10 cellular contexts compared by ENCODE assay signal in genomic region chr4:6345096-6345830, GRCh38.
"Had no signal": no experiment of that assay in that cellular context is flagged by ENCODE, and none has a peak within 500 bp of the region (broad histone marks: within the 10 kb centered on the region; RNA-seq: fewer than 3 reads in every experiment).

No MANE protein-coding gene starts in this region.

- H3K27ac ChIP-seq: gastroesophageal sphincter had no signal

- H3K4me3 ChIP-seq: gastroesophageal sphincter had no signal

- ATAC-seq: stimulated activated effector memory CD8-positive, alpha-beta T cell treated with anti-CD3 and anti-CD28 coated beads, Interleukin-12 subunit alpha, Interleukin-12 subunit beta, amount 100 ng/mL, for 72 hours had no signal

- DNase-seq: activated CD4-positive, alpha-beta T cell treated with anti-CD3 and anti-CD28 coated beads, Interleukin-2, amount 10 ng/mL, durations not matched to agents 24 days and 14 days; activated CD4-positive, CD25-positive, alpha-beta regulatory T cell; activated gamma-delta T cell treated with Interleukin-2 at 50 U/mL for 16 hours; activated naive CD8-positive, alpha-beta T cell treated with anti-CD3 and anti-CD28 coated beads for 36 hours; endodermal cell; SW 1271 had no signal

- H3K36me3 ChIP-seq: gastroesophageal sphincter had no signal

- FAIRE-seq: keratinocyte, TTC549 had no signal
